9 cellular contexts compared by ENCODE assay signal in the genomic region with DNA sequence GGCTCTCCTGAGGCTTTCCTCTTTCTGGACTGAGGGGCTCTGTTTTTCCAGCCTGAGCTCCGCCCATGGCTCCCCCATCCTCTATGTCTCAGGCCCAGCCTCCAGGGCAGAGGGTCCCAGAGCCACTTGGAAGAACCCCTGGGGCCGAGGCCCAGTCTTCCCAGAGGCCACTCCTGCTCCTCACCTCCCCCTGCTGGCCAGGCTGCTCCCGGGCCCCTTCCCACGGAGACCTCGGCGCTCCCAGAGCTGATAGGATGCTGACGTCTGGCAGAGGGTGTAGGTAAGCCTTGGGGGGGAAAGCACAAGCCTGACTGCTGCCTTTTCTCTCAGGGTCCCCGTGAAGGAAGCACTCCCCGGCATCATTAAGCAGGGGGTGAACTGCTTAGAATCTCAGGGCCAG. TPM values are rescaled to one million over a fixed set of nuclear protein-coding genes. Genes with fewer than 3 reads are reported as not detected.
A peak's percentile ranks its signal among the peaks of the same experiment; 100 is the strongest.
DNase-seq lines count a peak whose midpoint lies in the region; ATAC-seq and TF ChIP-seq lines count a peak whose summit lies in the region.
"Had no signal": no experiment of that assay in that cellular context is flagged by ENCODE, and none has a peak within 500 bp of the region (broad histone marks: within the 10 kb centered on the region; RNA-seq: fewer than 3 reads in every experiment).

No MANE protein-coding gene starts in this region.

- H2BK5ac ChIP-seq in mesenchymal stem cell (ENCODE audit: low read depth, low read length, poor library complexity, severe bottlenecking): no peak overlapping the region

- H3K79me1 ChIP-seq in mesenchymal stem cell (replicated peaks; ENCODE audit: low read length, poor library complexity, severe bottlenecking): no peaks in the 10 kb centered on the region

- no peak for DNase-seq in DND-41
- peak; percentile 15 for DNase-seq in HK-2 (ENCODE audit: unreplicated experiment)
- DNase-seq in mesenchymal stem cell: peak; percentile 39
- no peak for DNase-seq in T-helper 2 cell treated with Interferon-gamma antibody and Interleukin-4, amounts not matched to agents 5 μg/mL and 100 μg/mL, for 36 hours (ENCODE audit: low spot score)
- DNase-seq in activated CD8-positive, alpha-beta memory T cell treated with anti-CD3 and anti-CD28 coated beads, Interleukin-2, amount 50 U/mL, for 48 hours: no peak
- no peak for DNase-seq in SW 1271 (lab: John Stamatoyannopoulos, UW)

- no peaks in the 10 kb centered on the region for H3K79me2 ChIP-seq in DND-41 (ENCODE audit: insufficient read depth, low read length)

- H3K27ac Mint-ChIP-seq in brain: no peak overlapping the region
- no peak overlapping the region for H3K27ac Mint-ChIP-seq in T-helper 2 cell treated with Interferon-gamma antibody and Interleukin-4, amounts not matched to agents 5 μg/mL and 100 μg/mL, for 36 hours

- no peaks in the 10 kb centered on the region for H3K36me3 ChIP-seq in DND-41 (ENCODE audit: insufficient read depth, low read length)
- peaks cover 0 to 19% of the 10 kb centered on the region in 2 experiments for H3K36me3 ChIP-seq in mesenchymal stem cell (ENCODE audit: control insufficient read depth in 1 of 2, insufficient read depth in 2 of 2, low read depth in 1 of 2, low read length in 2 of 2)

- H2BK12ac ChIP-seq in mesenchymal stem cell (ENCODE audit: low read length in 2 of 2): no peak overlapping the region

- H3K9me3 Mint-ChIP-seq in brain: no peaks in the 10 kb centered on the region
- H3K9me3 Mint-ChIP-seq in T-helper 2 cell treated with Interferon-gamma antibody and Interleukin-4, amounts not matched to agents 5 μg/mL and 100 μg/mL, for 36 hours: no peaks in the 10 kb centered on the region

- H3K4me3 ChIP-seq in DND-41 (ENCODE audit: low read depth in 1 of 2, low read length in 2 of 2) (no peak overlapping the region), mesenchymal stem cell (ENCODE audit: insufficient read depth in 1 of 2, low read depth in 1 of 2, low read length in 2 of 2) (no peak overlapping the region)

- no peak overlapping the region for H2BK15ac ChIP-seq in mesenchymal stem cell (ENCODE audit: low read depth, poor library complexity, severe bottlenecking)

- H3K9me3 ChIP-seq in DND-41 (ENCODE audit: insufficient read depth, low read length, severe bottlenecking) (no peaks in the 10 kb centered on the region), mesenchymal stem cell (ENCODE audit: control insufficient read depth, low read length) (no peaks in the 10 kb centered on the region)

- peaks cover 11% of the 10 kb centered on the region for H3K36me3 Mint-ChIP-seq in brain
- no peaks in the 10 kb centered on the region for H3K36me3 Mint-ChIP-seq in T-helper 2 cell treated with Interferon-gamma antibody and Interleukin-4, amounts not matched to agents 5 μg/mL and 100 μg/mL, for 36 hours (ENCODE audit: low read depth)

- no peak overlapping the region for H3K4ac ChIP-seq in mesenchymal stem cell (ENCODE audit: low read depth in 1 of 2, low read length in 2 of 2)

- no peak overlapping the region for H2BK120ac ChIP-seq in mesenchymal stem cell (ENCODE audit: low read depth, low read length)

- ATAC-seq in DND-41 (ENCODE audit: insufficient read depth, low read depth) (0 out of 3 replicates have a peak, but pooled peaks have one; percentile 42), HG03521 (IDR thresholded peaks at IDR 0.05; ENCODE audit: unreplicated experiment) (no peak)

- TF ChIP-seq CTCF in DND-41 (IDR thresholded peaks at IDR 0.05; ENCODE audit: borderline replicate concordance, extremely low read depth, low read length, poor library complexity, severe bottlenecking): peak; percentile 57
- TF ChIP-seq CTCF in brain (conservative IDR thresholded peaks at IDR 0.05): peak; percentile 34 to 51

- H3K27me3 Mint-ChIP-seq in brain: no peaks in the 10 kb centered on the region
- H3K27me3 Mint-ChIP-seq in T-helper 2 cell treated with Interferon-gamma antibody and Interleukin-4, amounts not matched to agents 5 μg/mL and 100 μg/mL, for 36 hours (ENCODE audit: low read depth): peaks cover 6% of the 10 kb centered on the region

- peaks cover 10% of the 10 kb centered on the region for H3K4me1 Mint-ChIP-seq in brain
- H3K4me1 Mint-ChIP-seq in T-helper 2 cell treated with Interferon-gamma antibody and Interleukin-4, amounts not matched to agents 5 μg/mL and 100 μg/mL, for 36 hours (ENCODE audit: low read depth): no peaks in the 10 kb centered on the region

- H3K4me2 ChIP-seq in DND-41 (ENCODE audit: insufficient read depth, low read length) (no peak overlapping the region), mesenchymal stem cell (ENCODE audit: low read length, poor library complexity, severe bottlenecking) (no peak overlapping the region)

- H3K9ac ChIP-seq in DND-41 (ENCODE audit: low read depth, low read length): no peak overlapping the region
- no peak overlapping the region for H3K9ac ChIP-seq in mesenchymal stem cell (ENCODE audit: low read length)

- H2AK5ac ChIP-seq in mesenchymal stem cell (ENCODE audit: low read length, severe bottlenecking): no peak overlapping the region

- H3K27ac ChIP-seq in DND-41 (ENCODE audit: low read length) (no peak overlapping the region), mesenchymal stem cell (ENCODE audit: low read length, poor library complexity, severe bottlenecking) (no peak overlapping the region)
- H3K27ac ChIP-seq: epithelial cell of prostate had no signal

- H3K18ac ChIP-seq in mesenchymal stem cell (ENCODE audit: low read depth in 1 of 2, low read length in 2 of 2): no peak overlapping the region

- 22% methylated on average over 9 of the region's 9 CpGs for WGBS in mesenchymal stem cell

- H3K4me1 ChIP-seq in DND-41 (ENCODE audit: insufficient read depth, low read length) (no peaks in the 10 kb centered on the region), mesenchymal stem cell (ENCODE audit: control insufficient read depth, insufficient read depth, low read depth, low read length) (peaks cover 3% of the 10 kb centered on the region)

- H4K20me1 ChIP-seq in DND-41 (ENCODE audit: insufficient read depth, low read length): 0 out of 2 replicates have a peak, but pooled peaks cover 4% of the 10 kb centered on the region

- H4K8ac ChIP-seq in mesenchymal stem cell (ENCODE audit: low read length): no peak overlapping the region

- H2AFZ ChIP-seq in DND-41 (ENCODE audit: low read depth, low read length) (no peak overlapping the region), mesenchymal stem cell (ENCODE audit: low read depth, low read length) (peak overlapping the region; percentile 78)

- H3K27me3 ChIP-seq in DND-41 (ENCODE audit: insufficient read depth, low read length, poor library complexity): peaks cover 10% of the 10 kb centered on the region
- peaks cover 0 to 71% of the 10 kb centered on the region in 2 experiments for H3K27me3 ChIP-seq in mesenchymal stem cell (ENCODE audit: control insufficient read depth in 1 of 2, insufficient read depth in 1 of 2, low read length in 2 of 2)

- H3K14ac ChIP-seq in mesenchymal stem cell (ENCODE audit: low read length in 2 of 2): peak overlapping the region in 1 of 2 experiments; percentile 11

- no peak overlapping the region for H4K91ac ChIP-seq in mesenchymal stem cell (ENCODE audit: low read length)

- H3K23ac ChIP-seq in mesenchymal stem cell (ENCODE audit: low read length in 2 of 2): no peak overlapping the region

- no peak overlapping the region for H3K4me3 Mint-ChIP-seq in brain
- H3K4me3 Mint-ChIP-seq in T-helper 2 cell treated with Interferon-gamma antibody and Interleukin-4, amounts not matched to agents 5 μg/mL and 100 μg/mL, for 36 hours: no peak overlapping the region

RNA-seq across cellular contexts. Expression of a gene that starts 51.4 kb away (rescaled TPM):
- polyA plus RNA-seq in brain (ENCODE audit: insufficient read depth, low read depth, low replicate concordance): 199 TPM
- polyA plus RNA-seq in mesenchymal stem cell (2013, experiment 1 of 2): 165 TPM
- polyA plus RNA-seq in mesenchymal stem cell (2013, experiment 2 of 2): 170 TPM

RNA-seq across cellular contexts. Expression of a gene that starts 51.8 kb away (rescaled TPM):
- 42.0 TPM for polyA plus RNA-seq in brain (ENCODE audit: insufficient read depth, low read depth, low replicate concordance)
- polyA plus RNA-seq in mesenchymal stem cell (2013, experiment 1 of 2): 40.1 TPM
- polyA plus RNA-seq in mesenchymal stem cell (2013, experiment 2 of 2): 41.8 TPM

Comparison
In these comparisons a context has a peak if more than half of its experiments do, and no peak if none do; other contexts are left out.
1. DNase-seq: peak in HK-2 (single experiment) and mesenchymal stem cell (single experiment); none in DND-41 (single experiment), T-helper 2 cell treated with Interferon-gamma antibody and Interleukin-4, amounts not matched to agents 5 μg/mL and 100 μg/mL, for 36 hours (single experiment), activated CD8-positive, alpha-beta memory T cell treated with anti-CD3 and anti-CD28 coated beads, Interleukin-2, amount 50 U/mL, for 48 hours (single experiment) and SW 1271 (0 of 2).